In the genomic region with DNA sequence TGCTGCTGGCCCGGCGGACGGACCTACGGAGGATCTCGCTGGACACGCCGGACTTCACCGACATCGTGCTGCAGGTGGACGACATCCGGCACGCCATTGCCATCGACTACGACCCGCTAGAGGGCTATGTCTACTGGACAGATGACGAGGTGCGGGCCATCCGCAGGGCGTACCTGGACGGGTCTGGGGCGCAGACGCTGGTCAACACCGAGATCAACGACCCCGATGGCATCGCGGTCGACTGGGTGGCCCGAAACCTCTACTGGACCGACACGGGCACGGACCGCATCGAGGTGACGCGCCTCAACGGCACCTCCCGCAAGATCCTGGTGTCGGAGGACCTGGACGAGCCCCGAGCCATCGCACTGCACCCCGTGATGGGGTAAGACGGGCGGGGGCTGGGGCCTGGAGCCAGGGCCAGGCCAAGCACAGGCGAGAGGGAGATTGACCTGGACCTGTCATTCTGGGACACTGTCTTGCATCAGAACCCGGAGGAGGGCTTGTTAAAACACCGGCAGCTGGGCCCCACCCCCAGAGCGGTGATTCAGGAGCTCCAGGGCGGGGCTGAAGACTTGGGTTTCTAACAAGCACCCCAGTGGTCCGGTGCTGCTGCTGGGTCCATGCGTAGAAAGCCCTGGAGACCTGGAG, we compare ENCODE assay signal across 1 cellular context.
TF ChIP-seq lines count a peak whose summit lies in the region.

No MANE protein-coding gene starts in this region.

TF ChIP-seq in K562, 482 proteins besides CTCF, POLR2A, EP300 and RAD21 (continued from another document):
- TF ChIP-seq, protein P1, sequence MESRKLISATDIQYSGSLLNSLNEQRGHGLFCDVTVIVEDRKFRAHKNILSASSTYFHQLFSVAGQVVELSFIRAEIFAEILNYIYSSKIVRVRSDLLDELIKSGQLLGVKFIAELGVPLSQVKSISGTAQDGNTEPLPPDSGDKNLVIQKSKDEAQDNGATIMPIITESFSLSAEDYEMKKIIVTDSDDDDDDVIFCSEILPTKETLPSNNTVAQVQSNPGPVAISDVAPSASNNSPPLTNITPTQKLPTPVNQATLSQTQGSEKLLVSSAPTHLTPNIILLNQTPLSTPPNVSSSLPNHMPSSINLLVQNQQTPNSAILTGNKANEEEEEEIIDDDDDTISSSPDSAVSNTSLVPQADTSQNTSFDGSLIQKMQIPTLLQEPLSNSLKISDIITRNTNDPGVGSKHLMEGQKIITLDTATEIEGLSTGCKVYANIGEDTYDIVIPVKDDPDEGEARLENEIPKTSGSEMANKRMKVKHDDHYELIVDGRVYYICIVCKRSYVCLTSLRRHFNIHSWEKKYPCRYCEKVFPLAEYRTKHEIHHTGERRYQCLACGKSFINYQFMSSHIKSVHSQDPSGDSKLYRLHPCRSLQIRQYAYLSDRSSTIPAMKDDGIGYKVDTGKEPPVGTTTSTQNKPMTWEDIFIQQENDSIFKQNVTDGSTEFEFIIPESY (CRISPR knock-in tag; IDR thresholded peaks at IDR 0.05) = peak; percentile 73
- TF ChIP-seq GATAD2A (IDR thresholded peaks at IDR 0.05) (no peak), ZNF561 (CRISPR knock-in tag; conservative IDR thresholded peaks at IDR 0.05) (no peak)
